18 cellular contexts compared by ENCODE assay signal in genomic region chr5:59773286-59773685, GRCh38.
DNase-seq lines count a peak whose midpoint lies in the region; ATAC-seq and TF ChIP-seq lines count a peak whose summit lies in the region.
"Had no signal": no experiment of that assay in that cellular context is flagged by ENCODE, and none has a peak within 500 bp of the region (broad histone marks: within the 10 kb centered on the region; RNA-seq: fewer than 3 reads in every experiment).

No MANE protein-coding gene starts in this region.

- TF ChIP-seq POLR2A in thyroid gland (IDR thresholded peaks at IDR 0.05), result no peak

- H3K27me3 Mint-ChIP-seq in progenitor cell of endocrine pancreas, result peaks cover 9% of the 10 kb centered on the region

- peaks cover 10% of the 10 kb centered on the region for H3K4me1 Mint-ChIP-seq in progenitor cell of endocrine pancreas (ENCODE audit: low read depth)

- H3K27me3 ChIP-seq in RWPE2 (ENCODE audit: insufficient read depth, poor library complexity, severe bottlenecking) (no peaks in the 10 kb centered on the region), thyroid gland (no peaks in the 10 kb centered on the region)
- H3K27me3 ChIP-seq: SJCRH30 had no signal

- intact Hi-C loops in thyroid gland (cut with DNase I), result no loop called here

- H3K36me3 ChIP-seq in RWPE2 (ENCODE audit: low read depth), result no peaks in the 10 kb centered on the region
- H3K36me3 ChIP-seq in thyroid gland, result no peaks in the 10 kb centered on the region
- H3K36me3 ChIP-seq: SJCRH30 had no signal

- ATAC-seq in RWPE2 (ENCODE audit: low read depth), result peak; percentile 84
- ATAC-seq: GM23338, HepG2 had no signal

- H3K4me1 ChIP-seq in RWPE2 (ENCODE audit: insufficient read depth, poor library complexity, severe bottlenecking) (peaks cover 38% of the 10 kb centered on the region), thyroid gland (peaks cover 1 to 9% of the 10 kb centered on the region in 2 donors)

- H3K27ac Mint-ChIP-seq in progenitor cell of endocrine pancreas, result no peak overlapping the region
- H3K27ac Mint-ChIP-seq: CD14-positive monocyte, GM23338 had no signal

- peak overlapping the region; percentile 70 for H3K27ac ChIP-seq in RWPE2 (ENCODE audit: poor library complexity, severe bottlenecking)
- H3K27ac ChIP-seq in thyroid gland, result no peak overlapping the region
- H3K27ac ChIP-seq: KMS-11, SJCRH30 had no signal

- H3K4me3 ChIP-seq in RWPE2 (ENCODE audit: severe bottlenecking) (no peak overlapping the region), epithelial cell of esophagus (ENCODE audit: low read length) (no peak overlapping the region), thyroid gland (replicated peaks in 1 of 3) (no peak overlapping the region)
- H3K4me3 ChIP-seq: GM23338, SJCRH30 had no signal

- no peaks in the 10 kb centered on the region for H3K36me3 Mint-ChIP-seq in progenitor cell of endocrine pancreas (ENCODE audit: insufficient read depth)

- no peaks in the 10 kb centered on the region for H3K9me3 Mint-ChIP-seq in progenitor cell of endocrine pancreas (ENCODE audit: low read depth)
- H3K9me3 Mint-ChIP-seq: CD14-positive monocyte, GM23338 had no signal

- TF ChIP-seq CTCF in RWPE2 (IDR thresholded peaks at IDR 0.05; ENCODE audit: poor library complexity, severe bottlenecking) (no peak), epithelial cell of esophagus (IDR thresholded peaks at IDR 0.05; ENCODE audit: insufficient read depth, low read depth, low read length, missing control alignments) (no peak), thyroid gland (IDR thresholded peaks at IDR 0.05) (no peak), progenitor cell of endocrine pancreas (IDR thresholded peaks at IDR 0.05; ENCODE audit: unreplicated experiment) (no peak)

- H3K9me3 ChIP-seq in RWPE2 (ENCODE audit: severe bottlenecking), result no peaks in the 10 kb centered on the region
- H3K9me3 ChIP-seq in thyroid gland, result no peaks in the 10 kb centered on the region
- H3K9me3 ChIP-seq: SJCRH30 had no signal

- DNase-seq in A172 (ENCODE audit: low spot score), result peak; percentile 40
- peak; percentile 47 for DNase-seq in HPDE6-E6E7 (ENCODE audit: extremely low spot score)
- DNase-seq in RWPE2 (ENCODE audit: low spot score), result no peak
- peak; percentile 82 for DNase-seq in epithelial cell of esophagus (ENCODE audit: low read depth)
- no peak for DNase-seq in foreskin melanocyte
- no peak for DNase-seq in cerebellum (ENCODE audit: low spot score)
- no peak for DNase-seq in thyroid gland
- DNase-seq in progenitor cell of endocrine pancreas (ENCODE audit: low spot score, unreplicated experiment), result no peak
- DNase-seq: COR-L47, DMS153, NCI-H187 treated with DMSO at 0.1 percent for 48 hours, NCI-H2171, NCI-H82, SJCRH30 had no signal

- H3K4me3 Mint-ChIP-seq in progenitor cell of endocrine pancreas (ENCODE audit: low read depth), result no peak overlapping the region
- H3K4me3 Mint-ChIP-seq: CD14-positive monocyte, GM23338 had no signal

Comparison
In these comparisons a context has a peak if more than half of its experiments do, and no peak if none do; other contexts are left out.
1. DNase-seq: peak in A172 (single experiment), HPDE6-E6E7 (single experiment) and epithelial cell of esophagus (single experiment); none in RWPE2 (single experiment), foreskin melanocyte (single experiment), cerebellum (single experiment), thyroid gland (0 of 2) and progenitor cell of endocrine pancreas (single experiment).